ENCODE assay signal across 24 cellular contexts in genomic region chr4:8016527-8016926, GRCh38.
"Had no signal": no experiment of that assay in that cellular context is flagged by ENCODE, and none has a peak within 500 bp of the region (broad histone marks: within the 10 kb centered on the region; RNA-seq: fewer than 3 reads in every experiment).

No MANE protein-coding gene starts in this region.

- H3K36me3 ChIP-seq: colonic mucosa, ovary, stomach, upper lobe of left lung had no signal

- H3K27ac Mint-ChIP-seq: activated CD8-positive, alpha-beta T cell treated with anti-CD3 and anti-CD28 coated beads for 36 hours; activated naive CD8-positive, alpha-beta T cell treated with anti-CD3 and anti-CD28 coated beads for 36 hours; activated T-helper 17 cell treated with anti-CD3 and anti-CD28 coated beads, Interleukin-2, amount 50 U/mL, for 72 hours; immature natural killer cell had no signal

- DNase-seq: activated CD4-positive, alpha-beta T cell treated with anti-CD3 and anti-CD28 coated beads for 48 hours; activated CD4-positive, CD25-positive, alpha-beta regulatory T cell; activated CD8-positive, alpha-beta T cell treated with anti-CD3 and anti-CD28 coated beads for 36 hours; activated naive CD4-positive, alpha-beta T cell; activated naive CD8-positive, alpha-beta T cell treated with anti-CD3 and anti-CD28 coated beads for 36 hours; activated T-cell treated with anti-CD3 and anti-CD28 coated beads, Interleukin-2, amount 50 U/mL, for 1 hour; colonic mucosa; erythroblast; immature natural killer cell; kidney glomerular epithelial cell; left ventricle myocardium superior; ovary; psoas muscle; stimulated activated CD4-positive, alpha-beta T cell treated with anti-CD3 and anti-CD28 coated beads, Interleukin-2, amount 100 ng/mL, for 24 hours; stomach; T-helper 1 cell; T-helper 9 cell; testis; upper lobe of left lung had no signal

- H3K4me1 ChIP-seq: colonic mucosa, gastroesophageal sphincter, psoas muscle, stomach, testis, upper lobe of left lung had no signal

- H3K27me3 Mint-ChIP-seq: activated naive CD8-positive, alpha-beta T cell treated with anti-CD3 and anti-CD28 coated beads for 36 hours; activated T-helper 17 cell treated with anti-CD3 and anti-CD28 coated beads, Interleukin-2, amount 50 U/mL, for 72 hours; brain had no signal

- H3K4me3 ChIP-seq: colonic mucosa, gastroesophageal sphincter, ovary, psoas muscle, stomach, testis, upper lobe of left lung had no signal

- H3K9me3 Mint-ChIP-seq: activated CD8-positive, alpha-beta T cell treated with anti-CD3 and anti-CD28 coated beads for 36 hours; activated naive CD8-positive, alpha-beta T cell treated with anti-CD3 and anti-CD28 coated beads for 36 hours; activated T-helper 17 cell treated with anti-CD3 and anti-CD28 coated beads, Interleukin-2, amount 50 U/mL, for 72 hours; central memory CD8-positive, alpha-beta T cell; immature natural killer cell had no signal

- H3K9me3 ChIP-seq: colonic mucosa, gastroesophageal sphincter, ovary, psoas muscle, stomach, testis, upper lobe of left lung had no signal

- H3K4me1 Mint-ChIP-seq: activated naive CD8-positive, alpha-beta T cell treated with anti-CD3 and anti-CD28 coated beads for 36 hours; activated T-helper 17 cell treated with anti-CD3 and anti-CD28 coated beads, Interleukin-2, amount 50 U/mL, for 72 hours; central memory CD8-positive, alpha-beta T cell; immature natural killer cell had no signal

- H3K36me3 Mint-ChIP-seq: activated naive CD8-positive, alpha-beta T cell treated with anti-CD3 and anti-CD28 coated beads for 36 hours; brain; immature natural killer cell had no signal

- H3K27ac ChIP-seq: colonic mucosa, gastroesophageal sphincter, ovary, psoas muscle, stomach, testis, upper lobe of left lung had no signal

- H3K27me3 ChIP-seq: colonic mucosa, gastroesophageal sphincter, ovary, stomach, testis, upper lobe of left lung had no signal

- H3K4me3 Mint-ChIP-seq: activated CD8-positive, alpha-beta T cell treated with anti-CD3 and anti-CD28 coated beads for 36 hours; activated naive CD8-positive, alpha-beta T cell treated with anti-CD3 and anti-CD28 coated beads for 36 hours; activated T-helper 17 cell treated with anti-CD3 and anti-CD28 coated beads, Interleukin-2, amount 50 U/mL, for 72 hours; brain; central memory CD8-positive, alpha-beta T cell; immature natural killer cell had no signal

- ATAC-seq: activated CD8-positive, alpha-beta T cell treated with anti-CD3 and anti-CD28 coated beads for 36 hours; activated T-helper 17 cell treated with anti-CD3 and anti-CD28 coated beads, Interleukin-2, amount 50 U/mL, for 72 hours; gastroesophageal sphincter; left ventricle myocardium superior; psoas muscle; right cardiac atrium had no signal
